In the genomic region with DNA sequence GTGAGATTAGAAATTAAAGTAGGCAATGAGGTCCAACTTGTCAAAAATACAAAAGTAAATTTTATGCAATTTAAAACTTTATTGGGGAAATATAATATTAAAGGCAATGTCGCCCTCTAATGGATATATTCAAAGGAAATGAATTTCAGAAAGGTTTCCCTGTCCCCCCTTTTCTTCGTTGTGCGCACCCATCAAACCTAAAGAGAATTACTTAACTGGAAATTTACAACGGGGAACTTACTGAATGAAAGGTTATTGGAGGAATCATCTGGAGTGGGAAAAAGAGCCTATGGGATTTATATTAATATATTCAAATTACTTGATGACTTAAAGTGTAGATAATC, we compare ENCODE assay signal across 8 cellular contexts. TPM values are rescaled to one million over a fixed set of nuclear protein-coding genes. Genes with fewer than 3 reads are reported as not detected.
DNase-seq lines count a peak whose midpoint lies in the region; ATAC-seq and TF ChIP-seq lines count a peak whose summit lies in the region.

No MANE protein-coding gene starts in this region.

- POLR2A ChIA-PET in RWPE1 (lab: Yijun Ruan, JAX; ENCODE audit: low non-redundant PET): no interaction called here

- peaks cover 0 to 41% (median 21%) of the 10 kb centered on the region in 7 donors for H3K27me3 ChIP-seq in spleen (replicated peaks in 1 of 7)

- CTCF ChIA-PET in RWPE1 (lab: Yijun Ruan, JAX): no interaction called here

- H3K4me1 Mint-ChIP-seq in T-helper 1 cell treated with Interleukin-12 subunit alpha and Interleukin-12 subunit beta and Interleukin-4 antibody, amounts not matched to agents 30 μg/mL and 1 μg/mL, for 36 hours (ENCODE audit: low read depth): peaks cover 33% of the 10 kb centered on the region

- H3K27ac ChIP-seq in RWPE1: no peak overlapping the region
- peak overlapping the region in 3 of 8 donors; percentile 74 to 80 (median 75) for H3K27ac ChIP-seq in spleen

- DNase-seq in T-helper 1 cell (no peak), RWPE1 (ENCODE audit: low spot score) (no peak), fibroblast of villous mesenchyme (ENCODE audit: low read depth) (no peak), spleen (no peak)

- TF ChIP-seq CTCF in RWPE1 (conservative IDR thresholded peaks at IDR 0.05; ENCODE audit: low read depth) (peak; percentile 67), fibroblast of villous mesenchyme (IDR thresholded peaks at IDR 0.05; ENCODE audit: insufficient read depth, low read depth, low read length) (no peak), spleen (IDR thresholded peaks at IDR 0.05 in 8 of 11, conservative IDR thresholded peaks at IDR 0.05 in 3 of 11) (peak in 7 of 11 experiments; percentile 19 to 63 (median 51))

- H3K27me3 Mint-ChIP-seq in T-helper 1 cell treated with Interleukin-12 subunit alpha and Interleukin-12 subunit beta and Interleukin-4 antibody, amounts not matched to agents 30 μg/mL and 1 μg/mL, for 36 hours (ENCODE audit: low read depth): peaks cover 43% of the 10 kb centered on the region

- H3K27ac Mint-ChIP-seq in T-helper 1 cell treated with Interleukin-12 subunit alpha and Interleukin-12 subunit beta and Interleukin-4 antibody, amounts not matched to agents 30 μg/mL and 1 μg/mL, for 36 hours: no peak overlapping the region

- 0 to 2% (median 1%) methylated on average over 4 of the region's 4 CpGs for WGBS in spleen, 5 donors

- peaks cover 14 to 46% (median 35%) of the 10 kb centered on the region in 6 donors for H3K4me1 ChIP-seq in spleen

- no peaks in the 10 kb centered on the region for H3K36me3 ChIP-seq in spleen

- H3K4me3 Mint-ChIP-seq in T-helper 1 cell treated with Interleukin-12 subunit alpha and Interleukin-12 subunit beta and Interleukin-4 antibody, amounts not matched to agents 30 μg/mL and 1 μg/mL, for 36 hours: peak overlapping the region; percentile 85

- H3K36me3 Mint-ChIP-seq in T-helper 1 cell treated with Interleukin-12 subunit alpha and Interleukin-12 subunit beta and Interleukin-4 antibody, amounts not matched to agents 30 μg/mL and 1 μg/mL, for 36 hours (ENCODE audit: low read depth): peaks cover 6% of the 10 kb centered on the region

- peak overlapping the region; percentile 12 for H3K4me3 ChIP-seq in fibroblast of villous mesenchyme (ENCODE audit: low read depth, low read length)
- H3K4me3 ChIP-seq in spleen: peak overlapping the region in 5 of 8 donors; percentile 60 to 78 (median 66)

- intact Hi-C loops in spleen (cut with DNase I; ENCODE audit: low total_unique reads): loop anchor here (2.0 kb wide), 1 partner anchor 185 kb away; no protein-coding TSS in a partner anchor

- no peak for TF ChIP-seq POLR2A in spleen (IDR thresholded peaks at IDR 0.05)

- no peaks in the 10 kb centered on the region for H3K9me3 ChIP-seq in spleen

- ATAC-seq in HG03135 (IDR thresholded peaks at IDR 0.05; ENCODE audit: unreplicated experiment) (no peak), GM18517 (IDR thresholded peaks at IDR 0.05; ENCODE audit: unreplicated experiment) (no peak), esophagus mucosa (no peak)

- no peaks in the 10 kb centered on the region for H3K9me3 Mint-ChIP-seq in T-helper 1 cell treated with Interleukin-12 subunit alpha and Interleukin-12 subunit beta and Interleukin-4 antibody, amounts not matched to agents 30 μg/mL and 1 μg/mL, for 36 hours

RNA-seq across cellular contexts. Expression of a gene that starts 1.7 kb away (rescaled TPM):
- total RNA-seq in fibroblast of villous mesenchyme: 3.9 and 4.8 TPM in 2 replicates
- total RNA-seq in spleen: 1 to 10 TPM; 1.5 to 2.9 (median 2.0) TPM
- polyA plus RNA-seq in spleen: under 1 TPM; 0.41 to 0.67 (median 0.58) TPM
- 3.4 TPM for total RNA-seq in esophagus mucosa
